In genomic region chr6:119148102-119148824, GRCh38 we compare ENCODE assay signal across 8 cellular contexts.
DNase-seq lines count a peak whose midpoint lies in the region; ATAC-seq, FAIRE-seq and TF ChIP-seq lines count a peak whose summit lies in the region.

No MANE protein-coding gene starts in this region.

- no peak overlapping the region for H3K27ac ChIP-seq in thyroid gland

- H3K9me3 ChIP-seq in HAP-1 (no peaks in the 10 kb centered on the region), NT2/D1 (ENCODE audit: insufficient read depth, low read length) (no peaks in the 10 kb centered on the region), thyroid gland (no peaks in the 10 kb centered on the region)

- FAIRE-seq in D721Med (lab: Jason Lieb, UNC) (no peak), bronchial epithelial cell (lab: Jason Lieb, UNC) (no peak)

- 46 to 54% methylated on average over 5 of the region's 5 CpGs for WGBS in thyroid gland, 2 donors

- H3K27me3 ChIP-seq in HAP-1 (ENCODE audit: low read depth) (0 out of 2 replicates have a peak, but pooled peaks cover 4% of the 10 kb centered on the region), NT2/D1 (ENCODE audit: insufficient read depth, insufficient read length) (no peaks in the 10 kb centered on the region), bronchial epithelial cell (ENCODE audit: control insufficient read depth, insufficient read depth, low read length) (peaks cover 5% of the 10 kb centered on the region), thyroid gland (no peaks in the 10 kb centered on the region)

- H3K36me3 ChIP-seq in HAP-1 (replicated peaks) (no peaks in the 10 kb centered on the region), NT2/D1 (ENCODE audit: insufficient read depth, insufficient read length, low read length) (no peaks in the 10 kb centered on the region), bronchial epithelial cell (ENCODE audit: control insufficient read depth, insufficient read depth, low read length) (no peaks in the 10 kb centered on the region), thyroid gland (no peaks in the 10 kb centered on the region)

- in situ Hi-C loops in HAP-1 (cut with MboI; ENCODE audit: low sequenced_read_pairs): loop anchor here (25.0 kb wide), 2 partner anchors 189 to 564 kb away; partner anchors contain the start of gene MAN1A1

- no peak overlapping the region for H3K4me3 ChIP-seq in HAP-1
- H3K4me3 ChIP-seq in NT2/D1 (ENCODE audit: insufficient read length, low read depth): no peak overlapping the region
- H3K4me3 ChIP-seq in bronchial epithelial cell (ENCODE audit: low read depth, low read length): no peak overlapping the region
- H3K4me3 ChIP-seq in thyroid gland (replicated peaks in 1 of 3): no peak overlapping the region

- DNase-seq in D721Med (ENCODE audit: insufficient read length, low spot score): peak; percentile 46
- DNase-seq in HAP-1 (ENCODE audit: low spot score in 2 of 2): peak; percentile 46 to 64
- peak; percentile 15 for DNase-seq in NT2/D1 (ENCODE audit: low read depth, low spot score)
- peak; percentile 67 for DNase-seq in bronchial epithelial cell (ENCODE audit: low read depth)
- no peak for DNase-seq in left colon
- DNase-seq in thyroid gland: peak; percentile 28 to 31

- intact Hi-C loops in left colon (cut with DNase I, micrococcal nuclease) (loop anchor here in 1 of 2 donors (10.0 kb wide), 1 partner anchor 197 kb away; the partner anchor contains the start of gene MAN1A1), thyroid gland (cut with DNase I) (loop anchor here (5.0 kb wide), 1 partner anchor 199 kb away; the partner anchor contains the start of gene MAN1A1)

- TF ChIP-seq POLR2A in thyroid gland (IDR thresholded peaks at IDR 0.05): no peak

- ATAC-seq in left colon (peak; percentile 60), GM21717 (IDR thresholded peaks at IDR 0.05; ENCODE audit: unreplicated experiment) (no peak), HG03175 (IDR thresholded peaks at IDR 0.05; ENCODE audit: unreplicated experiment) (no peak)

- no peak overlapping the region for H3K9ac ChIP-seq in NT2/D1 (ENCODE audit: insufficient read length, low read depth)

- peak; percentile 71 for TF ChIP-seq CTCF in D721Med (IDR thresholded peaks at IDR 0.05; ENCODE audit: insufficient read depth, missing control alignments)
- TF ChIP-seq CTCF in bronchial epithelial cell (IDR thresholded peaks at IDR 0.05; ENCODE audit: insufficient read depth, low read length, severe bottlenecking): peak; percentile 60
- peak in 5 of 6 experiments; percentile 28 to 77 (median 68) for TF ChIP-seq CTCF in thyroid gland (IDR thresholded peaks at IDR 0.05)

- H3K4me1 ChIP-seq in HAP-1: no peaks in the 10 kb centered on the region
- no peaks in the 10 kb centered on the region for H3K4me1 ChIP-seq in NT2/D1 (ENCODE audit: insufficient read depth, insufficient read length)
- peaks cover 0 to 4% of the 10 kb centered on the region in 2 donors for H3K4me1 ChIP-seq in thyroid gland

Comparison
In these comparisons a context has a peak if more than half of its experiments do, and no peak if none do; other contexts are left out.
1. DNase-seq: peak in D721Med (single experiment), HAP-1 (2 of 2), NT2/D1 (single experiment), bronchial epithelial cell (single experiment) and thyroid gland (2 of 2); none in left colon (0 of 2).
2. Peak in every context shown above with its lines, with median percentiles within 50 percentile points of each other: CTCF ChIP-seq.